Comparison of ENCODE assay signal across 13 cellular contexts in the genomic region with DNA sequence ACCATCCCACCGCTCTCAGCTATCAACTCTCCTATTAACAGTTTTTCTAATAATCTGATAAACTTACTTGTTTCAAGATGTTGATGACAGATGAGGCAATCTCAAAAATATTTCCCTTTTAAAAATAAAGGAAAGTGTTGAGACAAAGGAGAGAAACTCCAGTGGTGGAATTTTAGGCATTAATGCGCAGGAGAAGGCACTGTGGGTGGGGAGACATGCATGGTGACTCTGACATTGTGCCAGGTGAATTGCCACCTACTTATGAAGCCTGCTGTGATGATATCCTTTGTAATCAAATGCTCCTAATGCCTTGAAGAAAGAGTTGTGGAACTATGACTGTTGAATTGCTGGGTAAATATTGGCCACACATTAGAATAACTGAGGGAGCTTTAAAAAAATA. TPM values are rescaled to one million over a fixed set of nuclear protein-coding genes. Genes with fewer than 3 reads are reported as not detected.
A peak's percentile ranks its signal among the peaks of the same experiment; 100 is the strongest.
DNase-seq lines count a peak whose midpoint lies in the region; ATAC-seq and TF ChIP-seq lines count a peak whose summit lies in the region.
"Had no signal": no experiment of that assay in that cellular context is flagged by ENCODE, and none has a peak within 500 bp of the region (broad histone marks: within the 10 kb centered on the region; RNA-seq: fewer than 3 reads in every experiment).

No MANE protein-coding gene starts in this region.

- H3K79me2 ChIP-seq in GM23248 (ENCODE audit: insufficient read depth), result no peaks in the 10 kb centered on the region

- no peaks in the 10 kb centered on the region for H3K27me3 ChIP-seq in GM23248 (replicated peaks; ENCODE audit: insufficient read depth)
- no peaks in the 10 kb centered on the region for H3K27me3 ChIP-seq in foreskin keratinocyte
- H3K27me3 ChIP-seq in BE2C, result no peaks in the 10 kb centered on the region
- H3K27me3 ChIP-seq: colonic mucosa had no signal

- no peaks in the 10 kb centered on the region for H4K20me1 ChIP-seq in GM23248 (ENCODE audit: insufficient read depth)

- 0 out of 2 replicates have a peak overlapping the region, but pooled peaks have one; percentile 9 for H3K9ac ChIP-seq in GM23248

- ATAC-seq in SK-N-SH treated with all-trans-retinoic acid at 6 μM for 48 hours, result peak; percentile 35; the same call in 2 of the 3 replicates
- peak; percentile 37 for ATAC-seq in foreskin keratinocyte
- ATAC-seq: T-cell had no signal

- in situ Hi-C loops in GM23248 (cut with MboI), result no loop called here

- H3K4me1 ChIP-seq in GM23248 (ENCODE audit: insufficient read depth) (peaks cover 17% of the 10 kb centered on the region), foreskin keratinocyte (peaks cover 19% of the 10 kb centered on the region), BE2C (no peaks in the 10 kb centered on the region)
- H3K4me1 ChIP-seq: colonic mucosa had no signal

- peaks cover 23% of the 10 kb centered on the region for H3F3A ChIP-seq in GM23248 (ENCODE audit: insufficient read depth)

- no peaks in the 10 kb centered on the region for H3K9me2 ChIP-seq in GM23248 (ENCODE audit: insufficient read depth)

- no peaks in the 10 kb centered on the region for H3K36me3 ChIP-seq in GM23248 (ENCODE audit: low read depth)
- H3K36me3 ChIP-seq in BE2C, result no peaks in the 10 kb centered on the region
- H3K36me3 ChIP-seq: colonic mucosa had no signal

- no peak overlapping the region for H2AFZ ChIP-seq in GM23248

- peak overlapping the region; percentile 82 for H3K4me2 ChIP-seq in GM23248 (ENCODE audit: unreplicated experiment)

- no peak for TF ChIP-seq CTCF in foreskin keratinocyte (conservative IDR thresholded peaks at IDR 0.05)
- TF ChIP-seq CTCF in BE2C (IDR thresholded peaks at IDR 0.05; ENCODE audit: low read depth, low read length), result no peak

- H3K9me3 ChIP-seq in GM23248 (ENCODE audit: low read depth) (no peaks in the 10 kb centered on the region), BE2C (no peaks in the 10 kb centered on the region)
- H3K9me3 ChIP-seq: colonic mucosa had no signal

- DNase-seq in A172 (ENCODE audit: low spot score) (peak; percentile 14), GM23248 (peak; percentile 48), foreskin keratinocyte (peak; percentile 19 to 44), NCI-H187 treated with DMSO at 0.1 percent for 48 hours (lab: John Stamatoyannopoulos, UW) (no peak), ureter (ENCODE audit: low spot score) (no peak), T-helper 2 cell (no peak), BE2C (no peak)
- DNase-seq: activated CD8-positive, alpha-beta memory T cell treated with anti-CD3 and anti-CD28 coated beads, Interleukin-2, amount 50 U/mL, for 4 hours; colonic mucosa; nucleus accumbens; stimulated activated CD4-positive, alpha-beta T cell treated with anti-CD3 and anti-CD28 coated beads, Interleukin-12 subunit alpha, Interleukin-12 subunit beta, amount 100 ng/mL, for 4 hours; T-cell had no signal

- H3K4me3 ChIP-seq in GM23248 (peak overlapping the region; percentile 32), BE2C (ENCODE audit: low read depth, low read length) (no peak overlapping the region)
- H3K4me3 ChIP-seq: colonic mucosa had no signal

- H3K27ac ChIP-seq in GM23248 (peak overlapping the region; percentile 53), foreskin keratinocyte (peak overlapping the region; percentile 30)
- H3K27ac ChIP-seq: colonic mucosa had no signal

- 22 to 29% methylated on average over 2 of the region's 2 CpGs for WGBS in GM23248 (ENCODE audit: low coverage in 1 of 2, low lambda C conversion rate in 2 of 2, missing lambda C conversion rate in 2 of 2), 2 experiments

TF ChIP-seq in SK-N-SH treated with all-trans-retinoic acid at 6 μM for 48 hours, 23 proteins besides CTCF, POLR2A, EP300 and RAD21:
- TF ChIP-seq ISL1 (CRISPR knock-in tag; IDR thresholded peaks at IDR 0.05), result 0 out of 2 replicates have a peak, but pooled peaks have one; percentile 4
- no peak for TF ChIP-seq CREB5 (CRISPR knock-in tag; IDR thresholded peaks at IDR 0.05; ENCODE audit: low read depth)

RNA-seq across cellular contexts. Expression of gene LY75, which starts 56.4 kb away (rescaled TPM):
- 0.34 TPM in 1 of 2 replicates, not detected in the other for total RNA-seq in A172 (2014; rRNA removed; shearing (Covaris generic))
- 0.38 and 0.65 TPM in 2 replicates for total RNA-seq in GM23248 (2014; rRNA removed; shearing (Covaris generic))
- 0.58 and 0.69 TPM in 2 replicates for polyA plus RNA-seq in GM23248 (2016; fragmentation: Nextera tagmentation; extraction: Ambion mirVana)
- total RNA-seq in foreskin keratinocyte, result 0.71 and 3.5 TPM in 2 replicates
- 0.31 and 0.79 TPM in 2 replicates for polyA plus RNA-seq in foreskin keratinocyte
- 42.4 TPM for total RNA-seq in ureter
- polyA plus RNA-seq in BE2C (2012; ENCODE audit: insufficient read depth, insufficient read length, low read depth), result not detected

Comparison
In these comparisons a context has a peak if more than half of its experiments do, and no peak if none do; other contexts are left out.
1. DNase-seq: peak in A172 (single experiment), GM23248 (single experiment) and foreskin keratinocyte (2 of 2); none in NCI-H187 treated with DMSO at 0.1 percent for 48 hours (single experiment), ureter (single experiment), T-helper 2 cell (0 of 5) and BE2C (single experiment).